In genomic region chr19:11453468-11454341, GRCh38 we compare ENCODE assay signal across 11 cellular contexts. TPM values are rescaled to one million over a fixed set of nuclear protein-coding genes. Genes with fewer than 3 reads are reported as not detected.
DNase-seq lines count a peak whose midpoint lies in the region; ATAC-seq, FAIRE-seq and TF ChIP-seq lines count a peak whose summit lies in the region.
"Had no signal": no experiment of that assay in that cellular context is flagged by ENCODE, and none has a peak within 500 bp of the region (broad histone marks: within the 10 kb centered on the region; RNA-seq: fewer than 3 reads in every experiment).

No MANE protein-coding gene starts in this region.

- H3K4me1 Mint-ChIP-seq in T-helper 17 cell, result peaks cover 2% of the 10 kb centered on the region

- H3K27ac ChIP-seq in A673 (ENCODE audit: low read depth, low read length, poor library complexity, severe bottlenecking) (no peak overlapping the region), pancreas (no peak overlapping the region)

- 45 to 51% methylated on average over 24 to 27 of the region's 27 CpGs for WGBS in pancreas, 2 donors

- BruUV-seq in A673 (replicated peaks; lab: Mats Ljungman, UMichigan), result no TSS peak

- TF ChIP-seq CTCF in A673 (conservative IDR thresholded peaks at IDR 0.05; ENCODE audit: low read depth, low read length) (peak; percentile 73), GM12873 (IDR thresholded peaks at IDR 0.05; ENCODE audit: insufficient read depth, low read depth, low read length, missing control alignments) (peak; percentile 57), pancreas (IDR thresholded peaks at IDR 0.05) (no peak)

- H3K27me3 ChIP-seq in A673 (replicated peaks; ENCODE audit: insufficient read depth, low read depth, low read length, poor library complexity), result no peaks in the 10 kb centered on the region
- H3K27me3 ChIP-seq in pancreas, result no peaks in the 10 kb centered on the region
- no peaks in the 10 kb centered on the region for H3K27me3 ChIP-seq in MG63

- H3K4me1 ChIP-seq in A673 (ENCODE audit: insufficient read depth, low read length, poor library complexity, severe bottlenecking) (peaks cover 23% of the 10 kb centered on the region), pancreas (no peaks in the 10 kb centered on the region)

- ATAC-seq in T-helper 17 cell, result peak; percentile 51
- ATAC-seq in pancreas, result no peak

- intact Hi-C loops in A673 (cut with micrococcal nuclease; ENCODE audit: unreplicated experiment) (no loop called here), pancreas (cut with DNase I) (no loop called here)

- no peak overlapping the region for H3K4me3 ChIP-seq in A673 (ENCODE audit: low read depth, low read length, poor library complexity, severe bottlenecking)
- no peak overlapping the region for H3K4me3 ChIP-seq in pancreas
- H3K4me3 ChIP-seq in MG63, result no peak overlapping the region

- no peak overlapping the region for H3K4me3 Mint-ChIP-seq in T-helper 17 cell

- no peak overlapping the region for H3K27ac Mint-ChIP-seq in T-helper 17 cell

- H3K36me3 ChIP-seq in A673 (ENCODE audit: insufficient read depth, low read length, poor library complexity, severe bottlenecking) (peaks cover 3% of the 10 kb centered on the region), pancreas (peaks cover 0 to 10% (median 0%) of the 10 kb centered on the region in 3 donors), MG63 (peaks cover 23% of the 10 kb centered on the region)

- no peaks in the 10 kb centered on the region for H3K36me3 Mint-ChIP-seq in T-helper 17 cell (ENCODE audit: low read depth)

- CTCF ChIA-PET in A673 (lab: Charles Lee), result no interaction called here

- H3K27me3 Mint-ChIP-seq in T-helper 17 cell, result peaks cover 10% of the 10 kb centered on the region

- no peaks in the 10 kb centered on the region for H3K9me3 ChIP-seq in A673 (ENCODE audit: low read depth, low read length, poor library complexity, severe bottlenecking)
- H3K9me3 ChIP-seq in T-helper 17 cell (ENCODE audit: control insufficient read depth, low read length, poor library complexity, severe bottlenecking), result no peaks in the 10 kb centered on the region
- H3K9me3 ChIP-seq in pancreas, result no peaks in the 10 kb centered on the region
- no peaks in the 10 kb centered on the region for H3K9me3 ChIP-seq in MG63

- DNase-seq in A673 (ENCODE audit: low spot score) (peak; percentile 50), T-helper 17 cell (no peak), germinal center (ENCODE audit: low spot score) (peak; percentile 66), DMS153 treated with DMSO at 0.1 percent for 48 hours (lab: John Stamatoyannopoulos, UW; ENCODE audit: unreplicated experiment) (no peak), pancreas (no peak), NCI-H774 (lab: John Stamatoyannopoulos, UW) (no peak), MG63 (no peak)
- DNase-seq: anterior cingulate cortex, SW 1271 had no signal

- POLR2A ChIA-PET in A673 (lab: Charles Lee; ENCODE audit: low non-redundant PET), result no interaction called here

- FAIRE-seq in pancreas (lab: Jason Lieb, UNC), result no peak

RNA-seq across cellular contexts. Expression of gene PRKCSH, which starts 18.3 kb away (rescaled TPM):
- 456 and 468 TPM in 2 replicates for total RNA-seq in A673 (2021)
- total RNA-seq in T-helper 17 cell, result 100 to 1,000 TPM; 233 to 250 TPM
- total RNA-seq in pancreas, result 100 to 1,000 TPM; 132 to 217 (median 175) TPM
- polyA plus RNA-seq in pancreas, result 100 to 1,000 TPM; 114 to 140 TPM
- total RNA-seq in MG63 (2014; rRNA removed; shearing (Covaris generic); ENCODE audit: low replicate concordance), result 93.3 and 256 TPM in 2 replicates

RNA-seq across cellular contexts. Expression of gene ODAD3, which starts 18.8 kb away (rescaled TPM):
- 0.39 and 1.4 TPM in 2 replicates for total RNA-seq in A673 (2021)
- not detected for total RNA-seq in T-helper 17 cell
- under 1 TPM; 0.13 to 0.44 (median 0.26) TPM for total RNA-seq in pancreas
- polyA plus RNA-seq in pancreas, result 1 to 10 TPM in 1 of 2 donors, under 1 TPM in 1; 0.84 to 1.8 TPM
- total RNA-seq in MG63 (2014; rRNA removed; shearing (Covaris generic); ENCODE audit: low replicate concordance), result 0.22 and 2.0 TPM in 2 replicates

RNA-seq across cellular contexts. Expression of gene ELAVL3, which starts 27.1 kb away (rescaled TPM):
- total RNA-seq in A673 (2021) (5.3 TPM in 2 replicates), T-helper 17 cell (under 1 TPM in 1 of 2 donors, not detected in 1; 0.26 TPM), pancreas (under 1 TPM in 1 of 6 donors, not detected in 5; 0.15 TPM)
- under 1 TPM; 0.08 to 0.16 TPM for polyA plus RNA-seq in pancreas
- not detected in 2 replicates for total RNA-seq in MG63 (2014; rRNA removed; shearing (Covaris generic); ENCODE audit: low replicate concordance)
- total RNA-seq: M059J had no signal

RNA-seq across cellular contexts. Expression of gene RGL3, which starts 34.6 kb away (rescaled TPM):
- total RNA-seq in A673 (2021) (0.28 TPM in 1 of 2 replicates, not detected in the other), T-helper 17 cell (not detected), pancreas (10 to 100 TPM; 22.3 to 71.1 (median 33.7) TPM)
- polyA plus RNA-seq in pancreas, result 100 to 1,000 TPM; 152 to 170 TPM
- total RNA-seq in MG63 (2014; rRNA removed; shearing (Covaris generic); ENCODE audit: low replicate concordance), result 0.10 TPM in 1 of 2 replicates, not detected in the other

RNA-seq across cellular contexts. Expression of gene ZNF653, which starts 51.9 kb away (rescaled TPM):
- total RNA-seq in A673 (2021) (15.9 and 16.4 TPM in 2 replicates), T-helper 17 cell (10 to 100 TPM; 15.3 to 15.6 TPM), pancreas (1 to 10 TPM; 4.5 to 6.2 (median 5.6) TPM)
- 10 to 100 TPM; 21.8 to 25.6 TPM for polyA plus RNA-seq in pancreas
- 7.4 and 12.8 TPM in 2 replicates for total RNA-seq in MG63 (2014; rRNA removed; shearing (Covaris generic); ENCODE audit: low replicate concordance)

Comparison
In these comparisons a context has a peak if more than half of its experiments do, and no peak if none do; other contexts are left out.
1. DNase-seq: peak in A673 (single experiment) and germinal center (single experiment); none in T-helper 17 cell (0 of 3), DMS153 treated with DMSO at 0.1 percent for 48 hours (single experiment), pancreas (0 of 6), NCI-H774 (single experiment) and MG63 (single experiment).
2. CTCF ChIP-seq: peak in A673 (single experiment) and GM12873 (single experiment); none in pancreas (0 of 4).